ENCODE assay signal across 15 cellular contexts in genomic region chr17:83071966-83072562, GRCh38. TPM values are rescaled to one million over a fixed set of nuclear protein-coding genes. Genes with fewer than 3 reads are reported as not detected.
DNase-seq lines count a peak whose midpoint lies in the region; ATAC-seq, FAIRE-seq and TF ChIP-seq lines count a peak whose summit lies in the region.
"Had no signal": no experiment of that assay in that cellular context is flagged by ENCODE, and none has a peak within 500 bp of the region (broad histone marks: within the 10 kb centered on the region; RNA-seq: fewer than 3 reads in every experiment).

No MANE protein-coding gene starts in this region.

- H3K4me3 ChIP-seq in right cardiac atrium (ENCODE audit: low read length) (no peak overlapping the region), left ventricle myocardium inferior (no peak overlapping the region), OCI-LY7 (ENCODE audit: low read depth, low read length, poor library complexity, severe bottlenecking) (no peak overlapping the region), GM12878 (no peak overlapping the region), upper lobe of right lung (no peak overlapping the region), adrenal gland (no peak overlapping the region)
- H3K4me3 ChIP-seq: coronary artery, esophagus squamous epithelium had no signal

- H3K79me2 ChIP-seq in OCI-LY7 (ENCODE audit: insufficient read depth, low read depth, low read length) (no peaks in the 10 kb centered on the region), GM12878 (ENCODE audit: control insufficient read depth, insufficient read depth, low read length) (no peaks in the 10 kb centered on the region)

- H3K9ac ChIP-seq in GM12878 (ENCODE audit: control insufficient read depth, insufficient read depth, low read length), result no peak overlapping the region

- WGBS in right cardiac atrium, result 73% methylated on average over 10 of the region's 10 CpGs
- WGBS in GM12878 (ENCODE audit: insufficient coverage, insufficient replicate concordance, low lambda C conversion rate, missing lambda C conversion rate), result 43% methylated on average over 10 of the region's 10 CpGs
- WGBS in adrenal gland, 4 donors, result 65 to 75% (median 71%) methylated on average over 6 to 10 of the region's 10 CpGs

- no peaks in the 10 kb centered on the region for H3K4me1 ChIP-seq in right cardiac atrium (ENCODE audit: control insufficient read depth, insufficient read depth, low read length)
- peaks cover 10% of the 10 kb centered on the region for H3K4me1 ChIP-seq in left ventricle myocardium inferior
- peaks cover 15% of the 10 kb centered on the region for H3K4me1 ChIP-seq in OCI-LY7 (ENCODE audit: insufficient read depth, low read length, poor library complexity, severe bottlenecking)
- no peaks in the 10 kb centered on the region for H3K4me1 ChIP-seq in GM12878 (ENCODE audit: control insufficient read depth, insufficient read depth, low read length)
- H3K4me1 ChIP-seq in upper lobe of right lung, result peaks cover 4% of the 10 kb centered on the region
- no peaks in the 10 kb centered on the region for H3K4me1 ChIP-seq in foreskin keratinocyte
- no peaks in the 10 kb centered on the region for H3K4me1 ChIP-seq in adrenal gland (replicated peaks in 1 of 2)

- no peaks in the 10 kb centered on the region for H4K20me1 ChIP-seq in OCI-LY7 (ENCODE audit: insufficient read depth, low read length)
- H4K20me1 ChIP-seq in GM12878 (ENCODE audit: control insufficient read depth, insufficient read depth), result no peaks in the 10 kb centered on the region

- SMC1A ChIA-PET in GM12878 (lab: Charles Lee; ENCODE audit: uncharacterized antibody, unreplicated experiment), result no interaction called here

- TF ChIP-seq RAD21 in GM12878 (IDR thresholded peaks at IDR 0.05; ENCODE audit: insufficient read depth, low read depth, low read length), result no peak

- ATAC-seq in right cardiac atrium, result no peak
- ATAC-seq in GM12878, result no peak
- peak; percentile 25 for ATAC-seq in upper lobe of right lung
- no peak for ATAC-seq in foreskin keratinocyte
- ATAC-seq: left colon had no signal

- in situ Hi-C loops in GM12878 (cut with MboI), result no loop called here

- RAD21 ChIA-PET in GM12878 (lab: Charles Lee; ENCODE audit: unreplicated experiment), result no interaction called here

- no peak overlapping the region for H2AFZ ChIP-seq in OCI-LY7 (ENCODE audit: low read length)
- no peak overlapping the region for H2AFZ ChIP-seq in GM12878 (ENCODE audit: control insufficient read depth, low read depth, low read length)

- intact Hi-C loops in right cardiac atrium (cut with DNase I) (no loop called here), left ventricle myocardium inferior (cut with micrococcal nuclease) (no loop called here), OCI-LY7 (cut with micrococcal nuclease; ENCODE audit: unreplicated experiment) (no loop called here), GM12878 (cut with micrococcal nuclease; ENCODE audit: unreplicated experiment) (no loop called here), upper lobe of right lung (cut with DNase I) (no loop called here), adrenal gland (cut with DNase I) (no loop called here)

- POLR2A ChIA-PET in OCI-LY7 (lab: Charles Lee) (no interaction called here), GM12878 (lab: Charles Lee) (no interaction called here)

- H3K27me3 ChIP-seq in right cardiac atrium (ENCODE audit: control insufficient read depth, insufficient read depth) (no peaks in the 10 kb centered on the region), left ventricle myocardium inferior (ENCODE audit: low read depth) (no peaks in the 10 kb centered on the region), GM12878 (replicated peaks in 1 of 2; ENCODE audit: control insufficient read depth in 2 of 2, insufficient read depth in 2 of 2, low read length in 1 of 2) (peaks cover 0 to 4% of the 10 kb centered on the region in 2 experiments; a peak in 1 of 4 replicates), upper lobe of right lung (no peaks in the 10 kb centered on the region), foreskin keratinocyte (peaks cover 13% of the 10 kb centered on the region), adrenal gland (no peaks in the 10 kb centered on the region)

- H3K9me2 ChIP-seq in OCI-LY7 (ENCODE audit: insufficient read depth, low read length), result no peaks in the 10 kb centered on the region

- no peak overlapping the region for H3K27ac ChIP-seq in right cardiac atrium (ENCODE audit: low read length)
- no peak overlapping the region for H3K27ac ChIP-seq in left ventricle myocardium inferior (replicated peaks)
- no peak overlapping the region for H3K27ac ChIP-seq in OCI-LY7 (ENCODE audit: low read depth, low read length, poor library complexity, severe bottlenecking)
- no peak overlapping the region for H3K27ac ChIP-seq in GM12878 (ENCODE audit: control insufficient read depth, insufficient read depth)
- H3K27ac ChIP-seq in upper lobe of right lung, result no peak overlapping the region
- H3K27ac ChIP-seq in foreskin keratinocyte, result no peak overlapping the region
- H3K27ac ChIP-seq in adrenal gland, result no peak overlapping the region
- H3K27ac ChIP-seq: coronary artery had no signal

- H3K36me3 ChIP-seq in left ventricle myocardium inferior (no peaks in the 10 kb centered on the region), OCI-LY7 (ENCODE audit: insufficient read depth, low read length) (no peaks in the 10 kb centered on the region), GM12878 (ENCODE audit: control insufficient read depth in 2 of 2, insufficient read depth in 2 of 2, low read length in 1 of 2) (no peaks in the 10 kb centered on the region), upper lobe of right lung (no peaks in the 10 kb centered on the region), adrenal gland (replicated peaks in 1 of 2) (no peaks in the 10 kb centered on the region)
- H3K36me3 ChIP-seq: esophagus squamous epithelium had no signal

- TF ChIP-seq CTCF in left ventricle myocardium inferior (IDR thresholded peaks at IDR 0.05; ENCODE audit: borderline replicate concordance) (no peak), OCI-LY7 (conservative IDR thresholded peaks at IDR 0.05; ENCODE audit: low read length) (no peak), GM12878 (IDR thresholded peaks at IDR 0.05 in 2 of 3, conservative IDR thresholded peaks at IDR 0.05 in 1 of 3; ENCODE audit: control insufficient read depth in 2 of 3, extremely low read depth in 1 of 3, insufficient read depth in 1 of 3, low read depth in 3 of 3, low read length in 3 of 3) (no peak), upper lobe of right lung (IDR thresholded peaks at IDR 0.05) (no peak), foreskin keratinocyte (conservative IDR thresholded peaks at IDR 0.05) (no peak), adrenal gland (IDR thresholded peaks at IDR 0.05) (no peak)

- H3K4me2 ChIP-seq in OCI-LY7 (ENCODE audit: low read length) (0 out of 2 replicates have a peak overlapping the region, but pooled peaks have one; percentile 2), GM12878 (ENCODE audit: control insufficient read depth, insufficient read depth) (no peak overlapping the region)

- CTCF ChIA-PET in OCI-LY7 (lab: Charles Lee; ENCODE audit: unreplicated experiment) (no interaction called here), GM12878 (lab: Yijun Ruan, JAX) (no interaction called here)

- BruUV-seq in OCI-LY7 (replicated peaks; lab: Mats Ljungman, UMichigan) (no TSS peak), GM12878 (replicated peaks; lab: Mats Ljungman, UMichigan) (no TSS peak)

- TF ChIP-seq EP300 in GM12878 (IDR thresholded peaks at IDR 0.05; ENCODE audit: borderline replicate concordance in 1 of 2, control insufficient read depth in 1 of 2, low read depth in 2 of 2, low read length in 2 of 2), result no peak

- no peak for TF ChIP-seq POLR2A in GM12878 (IDR thresholded peaks at IDR 0.05; ENCODE audit: low read depth, low read length)
- no peak for TF ChIP-seq POLR2A in adrenal gland (IDR thresholded peaks at IDR 0.05)

- peak in 2 of 3 donors; percentile 20 to 32 for DNase-seq in right cardiac atrium
- DNase-seq in left ventricle myocardium inferior, result no peak
- DNase-seq in OCI-LY7 (ENCODE audit: low spot score), result no peak
- no peak for DNase-seq in GM12878 (ENCODE audit: low read depth, low spot score)
- DNase-seq in upper lobe of right lung, result no peak
- DNase-seq in iPS-NIHi7 (ENCODE audit: extremely low spot score), result no peak
- no peak for DNase-seq in foreskin keratinocyte
- DNase-seq in adrenal gland, result no peak
- DNase-seq: esophagus squamous epithelium; left colon; NCI-H2081 treated with DMSO at 0.1 percent for 48 hours; stimulated activated CD4-positive, alpha-beta T cell treated with anti-CD3 and anti-CD28 coated beads, Interleukin-12 subunit alpha, Interleukin-12 subunit beta, amount 100 ng/mL, for 4 hours; substantia nigra had no signal

- no peak for FAIRE-seq in GM12878 (lab: Jason Lieb, UNC)
- FAIRE-seq: TTC549 had no signal

- H3K9me3 ChIP-seq in right cardiac atrium (ENCODE audit: control insufficient read depth, low read length) (no peaks in the 10 kb centered on the region), left ventricle myocardium inferior (replicated peaks) (no peaks in the 10 kb centered on the region), OCI-LY7 (ENCODE audit: low read length) (no peaks in the 10 kb centered on the region), GM12878 (replicated peaks; ENCODE audit: control insufficient read depth, insufficient read depth, low read length) (no peaks in the 10 kb centered on the region), upper lobe of right lung (no peaks in the 10 kb centered on the region), adrenal gland (replicated peaks in 1 of 3) (no peaks in the 10 kb centered on the region)
- H3K9me3 ChIP-seq: esophagus squamous epithelium had no signal

RNA-seq across cellular contexts. Expression of gene METRNL, which starts 7.3 kb away (rescaled TPM):
- total RNA-seq in right cardiac atrium (10 to 100 TPM; 57.3 to 77.1 (median 70.9) TPM), left ventricle myocardium inferior (75.2 TPM), OCI-LY7 (2022) (19.3 and 23.3 TPM in 2 replicates), GM12878 (2014; rRNA removed) (2.5 and 3.7 TPM in 2 replicates), GM12878 (2014; rRNA removed; fragmentation: Illumina TruSeq; extraction: Trizol) (0.69 and 0.72 TPM in 2 replicates), GM12878 (2021) (3.5 TPM in 2 replicates), upper lobe of right lung (79.9 TPM), foreskin keratinocyte (1.4 and 2.0 TPM in 2 replicates), adrenal gland (10 to 100 TPM; 18.3 to 72.7 (median 32.5) TPM)
- polyA plus RNA-seq in right cardiac atrium (67.9 TPM), GM12878 (2011; rRNA removed) (0.19 and 0.20 TPM in 2 replicates), GM12878 (2014; fragmentation: Illumina TruSeq; extraction: Trizol) (0.25 TPM in 1 of 2 replicates, not detected in the other), GM12878 (2014; fragmentation: Nextera tagmentation; extraction: Ambion mirVana) (under 1 TPM; 0.05 TPM), GM12878 (2014; rRNA removed) (2.2 and 2.7 TPM in 2 replicates), GM12878 (2016; fragmentation: Nextera tagmentation; extraction: Ambion mirVana) (not detected), foreskin keratinocyte (2.0 and 3.6 TPM in 2 replicates), adrenal gland (10 to 100 TPM in 2 of 3 donors, 1 to 10 TPM in 1; 1.9 to 50.8 (median 13.0) TPM)
- total RNA-seq in OCI-LY7 (2014; rRNA removed; shearing (Covaris generic)), result 16.9 and 18.8 TPM in 2 replicates
- 0.58 and 0.81 TPM in 2 replicates for total RNA-seq in GM12878 (2013; cell fraction: nucleolus; rRNA removed)
- 0.91 TPM for polyA plus RNA-seq in GM12878 (2011; ENCODE audit: low read depth)
- 1.5 and 2.0 TPM in 2 replicates for polyA plus RNA-seq in GM12878 (2011; cell fraction: cytosol; rRNA removed)
- 1.3 and 1.4 TPM in 2 replicates for polyA plus RNA-seq in GM12878 (2011; cell fraction: nucleus; rRNA removed)
- polyA plus RNA-seq in GM12878 (2012), result 3.2 and 3.4 TPM in 2 replicates
- 0.88 and 1.3 TPM in 2 replicates for polyA minus RNA-seq in GM12878 (2011; rRNA and poly(A)+ RNA removed)
- 1.2 and 2.6 TPM in 2 replicates for polyA minus RNA-seq in GM12878 (2011; cell fraction: cytosol; rRNA and poly(A)+ RNA removed)
- polyA minus RNA-seq in GM12878 (2011; cell fraction: nucleus; rRNA and poly(A)+ RNA removed), result 0.24 and 1.6 TPM in 2 replicates

Comparison
In these comparisons a context has a peak if more than half of its experiments do, and no peak if none do; other contexts are left out.
1. DNase-seq: peak in right cardiac atrium (2 of 3); none in left ventricle myocardium inferior (single experiment), OCI-LY7 (single experiment), GM12878 (single experiment), upper lobe of right lung (single experiment), iPS-NIHi7 (single experiment), foreskin keratinocyte (0 of 2) and adrenal gland (0 of 7).